Comparison of ENCODE assay signal across 10 cellular contexts in genomic region chr15:100878601-100879000, GRCh38. TPM values are rescaled to one million over a fixed set of nuclear protein-coding genes. Genes with fewer than 3 reads are reported as not detected.
DNase-seq lines count a peak whose midpoint lies in the region; ATAC-seq and TF ChIP-seq lines count a peak whose summit lies in the region.
"Had no signal": no experiment of that assay in that cellular context is flagged by ENCODE, and none has a peak within 500 bp of the region (broad histone marks: within the 10 kb centered on the region; RNA-seq: fewer than 3 reads in every experiment).

No MANE protein-coding gene starts in this region.

- TF ChIP-seq CTCF in suprapubic skin (IDR thresholded peaks at IDR 0.05) = no peak

- H3K9me3 Mint-ChIP-seq in activated T-cell treated with anti-CD3 and anti-CD28 coated beads, Interleukin-2, amount 50 U/mL, for 24 hours = no peaks in the 10 kb centered on the region
- H3K9me3 Mint-ChIP-seq in activated naive CD8-positive, alpha-beta T cell (ENCODE audit: low read depth) = no peaks in the 10 kb centered on the region
- no peaks in the 10 kb centered on the region for H3K9me3 Mint-ChIP-seq in immature natural killer cell

- peaks cover 10% of the 10 kb centered on the region for H3K4me1 Mint-ChIP-seq in activated T-cell treated with anti-CD3 and anti-CD28 coated beads, Interleukin-2, amount 50 U/mL, for 24 hours (ENCODE audit: low read depth)
- peaks cover 11% of the 10 kb centered on the region for H3K4me1 Mint-ChIP-seq in activated naive CD8-positive, alpha-beta T cell (ENCODE audit: low read depth)
- H3K4me1 Mint-ChIP-seq in immature natural killer cell = peaks cover 0 to 5% of the 10 kb centered on the region in 2 donors

- WGBS in suprapubic skin = 60% methylated on average over 12 of the region's 12 CpGs

- peaks cover 76% of the 10 kb centered on the region for H3K27me3 Mint-ChIP-seq in activated T-cell treated with anti-CD3 and anti-CD28 coated beads, Interleukin-2, amount 50 U/mL, for 24 hours
- peaks cover 50% of the 10 kb centered on the region for H3K27me3 Mint-ChIP-seq in activated naive CD8-positive, alpha-beta T cell
- H3K27me3 Mint-ChIP-seq in immature natural killer cell (ENCODE audit: low read depth in 3 of 3) = peaks cover 4 to 15% (median 12%) of the 10 kb centered on the region in 3 donors

- H3K36me3 Mint-ChIP-seq in activated T-cell treated with anti-CD3 and anti-CD28 coated beads, Interleukin-2, amount 50 U/mL, for 24 hours (ENCODE audit: low read depth) = no peaks in the 10 kb centered on the region
- no peaks in the 10 kb centered on the region for H3K36me3 Mint-ChIP-seq in activated naive CD8-positive, alpha-beta T cell
- H3K36me3 Mint-ChIP-seq in immature natural killer cell = no peaks in the 10 kb centered on the region

- H3K27me3 ChIP-seq in suprapubic skin = peaks cover 31% of the 10 kb centered on the region

- no peak overlapping the region for H3K27ac Mint-ChIP-seq in activated T-cell treated with anti-CD3 and anti-CD28 coated beads, Interleukin-2, amount 50 U/mL, for 24 hours
- H3K27ac Mint-ChIP-seq in activated naive CD8-positive, alpha-beta T cell = no peak overlapping the region
- H3K27ac Mint-ChIP-seq in immature natural killer cell = no peak overlapping the region

- peaks cover 16% of the 10 kb centered on the region for H3K4me1 ChIP-seq in suprapubic skin

- no peak for ATAC-seq in GM19463 (IDR thresholded peaks at IDR 0.05; ENCODE audit: unreplicated experiment)

- no peaks in the 10 kb centered on the region for H3K9me3 ChIP-seq in suprapubic skin

- H3K4me3 Mint-ChIP-seq in activated T-cell treated with anti-CD3 and anti-CD28 coated beads, Interleukin-2, amount 50 U/mL, for 24 hours = peak overlapping the region; percentile 65
- peak overlapping the region; percentile 78 for H3K4me3 Mint-ChIP-seq in activated naive CD8-positive, alpha-beta T cell
- peak overlapping the region; percentile 21 to 42 (median 29) for H3K4me3 Mint-ChIP-seq in immature natural killer cell

- TF ChIP-seq EP300 in suprapubic skin (IDR thresholded peaks at IDR 0.05) = no peak

- TF ChIP-seq POLR2A in suprapubic skin (IDR thresholded peaks at IDR 0.05) = no peak

- H3K27ac ChIP-seq in suprapubic skin = no peak overlapping the region

- H3K36me3 ChIP-seq in suprapubic skin = no peaks in the 10 kb centered on the region

- DNase-seq in activated T-cell treated with anti-CD3 and anti-CD28 coated beads, Interleukin-2, amount 50 U/mL, for 24 hours = no peak
- no peak for DNase-seq in activated T-cell treated with anti-CD3 and anti-CD28 coated beads, Interleukin-2, amount 50 U/mL, for 1 hour
- DNase-seq in immature natural killer cell (no peak), suprapubic skin (ENCODE audit: low spot score in 2 of 2) (no peak), AML-193 (lab: John Stamatoyannopoulos, UW) (no peak)
- no peak for DNase-seq in stimulated activated CD4-positive, alpha-beta T cell treated with anti-CD3 and anti-CD28 coated beads, Interleukin-4, amount 100 ng/mL, for 24 hours
- DNase-seq: NCI-H187 treated with DMSO at 0.1 percent for 48 hours had no signal

- peak overlapping the region; percentile 60 for H3K4me3 ChIP-seq in suprapubic skin

RNA-seq across cellular contexts. Expression of gene ALDH1A3, which starts 1.0 kb away (rescaled TPM):
- not detected for polyA plus RNA-seq in immature natural killer cell
- total RNA-seq in suprapubic skin = 10 to 100 TPM in 1 of 4 donors, 1 to 10 TPM in 3; 6.8 to 12.4 (median 7.7) TPM
- total RNA-seq: myocyte had no signal

RNA-seq across cellular contexts. Expression of gene LRRK1, which starts 40.6 kb away (rescaled TPM):
- polyA plus RNA-seq in immature natural killer cell = under 1 TPM in 1 of 3 donors, not detected in 2; 0.02 TPM
- total RNA-seq in suprapubic skin = 10 to 100 TPM; 17.0 to 46.3 (median 26.4) TPM
